15 cellular contexts compared by ENCODE assay signal in the genomic region with DNA sequence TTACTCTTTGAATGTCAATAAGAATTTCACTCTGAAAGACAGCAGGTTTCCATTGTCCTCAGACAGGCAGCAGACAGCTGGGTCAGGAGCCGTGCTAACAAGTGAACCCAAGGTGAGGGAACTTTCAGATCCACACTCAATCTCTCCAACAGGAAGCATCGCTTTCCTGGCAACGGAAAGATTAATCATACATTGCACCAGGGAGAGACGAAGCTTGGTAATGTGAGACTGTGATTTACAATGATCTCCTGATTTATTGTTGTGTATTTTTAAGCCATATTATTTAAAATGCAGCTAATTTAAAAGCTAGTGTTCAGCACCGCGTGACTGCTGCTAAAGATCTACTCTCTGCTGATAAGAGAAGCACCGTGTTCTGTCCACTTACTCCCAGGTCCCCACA. TPM values are rescaled to one million over a fixed set of nuclear protein-coding genes. Genes with fewer than 3 reads are reported as not detected.
DNase-seq lines count a peak whose midpoint lies in the region; ATAC-seq lines count a peak whose summit lies in the region.
"Had no signal": no experiment of that assay in that cellular context is flagged by ENCODE, and none has a peak within 500 bp of the region (broad histone marks: within the 10 kb centered on the region; RNA-seq: fewer than 3 reads in every experiment).

No MANE protein-coding gene starts in this region.

- no peaks in the 10 kb centered on the region for H4K20me1 ChIP-seq in GM23248 (ENCODE audit: insufficient read depth)

- H3K4me3 ChIP-seq in GM23248 = no peak overlapping the region
- H3K4me3 ChIP-seq: esophagus muscularis mucosa, testis had no signal

- in situ Hi-C loops in GM23248 (cut with MboI) = no loop called here

- H2AFZ ChIP-seq in GM23248 = peak overlapping the region; percentile 20; the same call in 1 of the 2 replicates

- no peaks in the 10 kb centered on the region for H3F3A ChIP-seq in GM23248 (ENCODE audit: insufficient read depth)

- H3K27ac ChIP-seq in GM23248 = no peak overlapping the region
- H3K27ac ChIP-seq: esophagus muscularis mucosa, testis had no signal

- no peaks in the 10 kb centered on the region for H3K4me1 ChIP-seq in GM23248 (ENCODE audit: insufficient read depth)
- H3K4me1 ChIP-seq: esophagus muscularis mucosa, testis had no signal

- no peaks in the 10 kb centered on the region for H3K36me3 ChIP-seq in GM23248 (ENCODE audit: low read depth)
- H3K36me3 ChIP-seq: esophagus muscularis mucosa had no signal

- H3K9ac ChIP-seq in GM23248 = no peak overlapping the region

- H3K27me3 ChIP-seq in GM23248 (replicated peaks; ENCODE audit: insufficient read depth) = 0 out of 2 replicates have a peak, but pooled peaks cover 8% of the 10 kb centered on the region
- H3K27me3 ChIP-seq: testis had no signal

- no peaks in the 10 kb centered on the region for H3K9me3 ChIP-seq in GM23248 (ENCODE audit: low read depth)
- H3K9me3 ChIP-seq: esophagus muscularis mucosa, testis had no signal

- ATAC-seq in GM19463 (IDR thresholded peaks at IDR 0.05; ENCODE audit: unreplicated experiment) = no peak
- ATAC-seq: naive thymus-derived CD4-positive, alpha-beta T cell had no signal

- 4% methylated on average over 7 of the region's 7 CpGs for WGBS in GM23248 (ENCODE audit: low coverage in 1 of 2, low lambda C conversion rate in 2 of 2, missing lambda C conversion rate in 2 of 2), 2 experiments

- H3K79me2 ChIP-seq in GM23248 (ENCODE audit: insufficient read depth) = no peaks in the 10 kb centered on the region

- no peaks in the 10 kb centered on the region for H3K9me2 ChIP-seq in GM23248 (ENCODE audit: insufficient read depth)

- no peak overlapping the region for H3K4me2 ChIP-seq in GM23248 (ENCODE audit: unreplicated experiment)

- peak; percentile 36 for DNase-seq in GM23248
- peak; percentile 30 for DNase-seq in NCI-H2227 (lab: John Stamatoyannopoulos, UW; ENCODE audit: unreplicated experiment)
- DNase-seq in dermis microvascular lymphatic vessel endothelial cell (ENCODE audit: low read depth in 2 of 2) = peak; percentile 93 to 99
- peak; percentile 49 for DNase-seq in mucosa of gallbladder (ENCODE audit: low spot score)
- DNase-seq in foreskin melanocyte = no peak
- DNase-seq in activated CD4-positive, CD25-positive, alpha-beta regulatory T cell (lab: John Stamatoyannopoulos, UW) = no peak
- no peak for DNase-seq in hepatic stellate cell (ENCODE audit: low spot score)
- DNase-seq: activated effector memory CD4-positive, alpha-beta T cell treated with Interleukin-2 at 50 U/mL for 16 hours; immature natural killer cell; naive thymus-derived CD4-positive, alpha-beta T cell; NCI-H1436 treated with DMSO at 0.1 percent for 48 hours; T-helper 2 cell; testis had no signal

RNA-seq across cellular contexts. Expression of a gene that starts 17.5 kb away (rescaled TPM):
- 13.7 and 17.9 TPM in 2 replicates for total RNA-seq in GM23248 (2014; rRNA removed; shearing (Covaris generic))
- 9.2 TPM in 2 replicates for polyA plus RNA-seq in GM23248 (2016; fragmentation: Nextera tagmentation; extraction: Ambion mirVana)
- total RNA-seq in dermis microvascular lymphatic vessel endothelial cell (14.0 and 18.1 TPM in 2 replicates), mucosa of gallbladder (12.8 TPM)

RNA-seq across cellular contexts. Expression of a gene that starts 39.0 kb away (rescaled TPM):
- total RNA-seq in GM23248 (2014; rRNA removed; shearing (Covaris generic)) = 24.5 and 26.7 TPM in 2 replicates
- polyA plus RNA-seq in GM23248 (2016; fragmentation: Nextera tagmentation; extraction: Ambion mirVana) = 21.8 and 22.6 TPM in 2 replicates
- total RNA-seq in dermis microvascular lymphatic vessel endothelial cell (106 and 159 TPM in 2 replicates), mucosa of gallbladder (51.4 TPM)

Comparison
In these comparisons a context has a peak if more than half of its experiments do, and no peak if none do; other contexts are left out.
1. DNase-seq: peak in GM23248 (single experiment), NCI-H2227 (single experiment), dermis microvascular lymphatic vessel endothelial cell (2 of 2) and mucosa of gallbladder (single experiment); none in foreskin melanocyte (single experiment), activated CD4-positive, CD25-positive, alpha-beta regulatory T cell (0 of 4) and hepatic stellate cell (single experiment).